Comparison of ENCODE assay signal across 8 cellular contexts in the genomic region with DNA sequence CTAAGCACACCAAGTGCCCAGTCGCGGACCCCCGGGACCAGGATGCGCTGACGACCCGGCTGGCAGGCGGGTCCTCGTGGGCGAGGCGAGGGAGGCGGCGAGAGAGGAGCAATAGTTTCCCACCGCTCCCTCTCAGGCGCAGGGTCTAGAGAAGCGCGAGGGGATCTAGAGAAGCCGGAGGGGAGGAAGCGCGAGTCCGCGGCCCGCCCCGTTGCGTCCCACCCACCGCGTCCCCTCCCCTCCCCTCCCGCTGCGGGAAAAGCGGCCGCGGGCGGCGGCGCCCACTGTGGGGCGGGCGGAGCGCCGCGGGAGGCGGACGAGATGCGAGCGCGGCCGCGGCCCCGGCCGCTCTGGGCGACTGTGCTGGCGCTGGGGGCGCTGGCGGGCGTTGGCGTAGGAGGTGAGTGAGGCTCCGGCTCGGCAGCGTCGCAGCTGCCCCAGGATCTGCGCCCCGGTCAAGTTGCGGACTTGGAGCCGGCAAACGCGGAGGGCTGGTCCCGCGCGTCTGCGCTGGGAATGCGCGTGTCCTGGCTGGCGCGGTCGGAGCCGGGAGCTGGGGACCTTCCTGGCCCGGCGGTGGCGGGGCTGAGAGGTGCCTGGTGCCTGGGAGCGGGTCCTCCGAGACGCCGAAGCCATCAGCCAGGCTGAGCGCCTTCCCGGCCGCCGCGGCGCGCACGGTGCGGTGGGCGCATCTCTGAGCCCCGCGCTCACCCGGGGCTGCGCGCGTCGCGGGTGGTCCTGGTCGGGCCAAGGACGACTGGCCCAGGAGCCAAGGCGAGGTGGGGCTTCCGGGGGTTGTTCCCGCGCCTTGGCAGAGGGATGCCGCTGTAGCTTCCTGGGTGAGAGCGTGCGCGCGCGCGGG. TPM values are rescaled to one million over a fixed set of nuclear protein-coding genes. Genes with fewer than 3 reads are reported as not detected.
DNase-seq lines count a peak whose midpoint lies in the region; ATAC-seq, FAIRE-seq and TF ChIP-seq lines count a peak whose summit lies in the region.

TSS of gene ITGB3 (plus strand) at position 287 of the 862 bp plus-strand sequence. CDS start at position 322, 35 bp downstream.

- H3K36me3 ChIP-seq in bronchial epithelial cell (ENCODE audit: control insufficient read depth, insufficient read depth, low read length) (no peaks in the 10 kb centered on the region), kidney epithelial cell (ENCODE audit: control insufficient read depth, insufficient read depth, low read length) (peaks cover 5% of the 10 kb centered on the region)

- FAIRE-seq in bronchial epithelial cell (lab: Jason Lieb, UNC) = no peak

- H3K4me3 ChIP-seq in GM12864 (ENCODE audit: low read depth, low read length) = peak within 1 kb of the TSS; percentile 72
- peak within 1 kb of the TSS; percentile 77 for H3K4me3 ChIP-seq in WI38 (ENCODE audit: low read depth, low read length)
- peak within 1 kb of the TSS; percentile 39 for H3K4me3 ChIP-seq in bronchial epithelial cell (ENCODE audit: low read depth, low read length)
- peak within 1 kb of the TSS; percentile 97 for H3K4me3 ChIP-seq in kidney epithelial cell (ENCODE audit: low read depth, low read length)

- TF ChIP-seq CTCF in GM12864 (IDR thresholded peaks at IDR 0.05; ENCODE audit: low read depth, low read length, missing control alignments) (peak; percentile 66), WI38 (IDR thresholded peaks at IDR 0.05; ENCODE audit: low read depth, low read length) (peak; percentile 29), bronchial epithelial cell (IDR thresholded peaks at IDR 0.05; ENCODE audit: insufficient read depth, low read length, severe bottlenecking) (peak; percentile 47), kidney epithelial cell (IDR thresholded peaks at IDR 0.05; ENCODE audit: insufficient read depth, low read length, poor library complexity, severe bottlenecking) (peak; percentile 35)

- ATAC-seq in HG02588 (IDR thresholded peaks at IDR 0.05; ENCODE audit: unreplicated experiment) = peak; percentile 80

- peaks cover 4% of the 10 kb centered on the region for H3K27me3 ChIP-seq in bronchial epithelial cell (ENCODE audit: control insufficient read depth, insufficient read depth, low read length)
- no peaks in the 10 kb centered on the region for H3K27me3 ChIP-seq in kidney epithelial cell (ENCODE audit: control insufficient read depth, insufficient read depth, low read length)

- DNase-seq in GM12864 (ENCODE audit: low read depth) (no peak), NCI-H1417 (lab: John Stamatoyannopoulos, UW) (peak; percentile 26 to 82 (median 79)), bronchial epithelial cell (ENCODE audit: low read depth) (peak; percentile 38), kidney epithelial cell (ENCODE audit: low read depth) (no peak), NK-92 (lab: John Stamatoyannopoulos, UW; ENCODE audit: unreplicated experiment) (no peak)
- DNase-seq in stimulated activated CD4-positive, alpha-beta T cell treated with anti-CD3 and anti-CD28 coated beads, Interleukin-15, amount 100 ng/mL, for 48 hours (ENCODE audit: low read depth in 2 of 2) = peak; percentile 25 to 57

RNA-seq across cellular contexts. Expression of gene ITGB3, which starts in this region (rescaled TPM):
- total RNA-seq in bronchial epithelial cell = 0.26 and 0.51 TPM in 2 replicates
- 174 and 183 TPM in 2 replicates for total RNA-seq in kidney epithelial cell

Comparison
In these comparisons a context has a peak if more than half of its experiments do, and no peak if none do; other contexts are left out.
1. RNA of gene ITGB3 (total RNA-seq): 174 to 183 TPM in kidney epithelial cell; 0.26 to 0.51 TPM in bronchial epithelial cell; every median in the first group is over 100 times any median in the second.
2. Peak in DNase-seq and H3K4me3 ChIP-seq in bronchial epithelial cell; RNA of the gene not detected or under 1 TPM.
3. DNase-seq: peak in NCI-H1417 (3 of 3) and stimulated activated CD4-positive, alpha-beta T cell treated with anti-CD3 and anti-CD28 coated beads, Interleukin-15, amount 100 ng/mL, for 48 hours (2 of 2); none in GM12864 (single experiment), kidney epithelial cell (single experiment) and NK-92 (single experiment).
4. H3K4me3 ChIP-seq: peak in every context shown above with its lines; median percentile 97 in kidney epithelial cell; 77 in WI38; 72 in GM12864; 39 in bronchial epithelial cell.
5. Peak in every context shown above with its lines, with median percentiles within 50 percentile points of each other: CTCF ChIP-seq.